Comparison of ENCODE assay signal across 14 cellular contexts in the genomic region with DNA sequence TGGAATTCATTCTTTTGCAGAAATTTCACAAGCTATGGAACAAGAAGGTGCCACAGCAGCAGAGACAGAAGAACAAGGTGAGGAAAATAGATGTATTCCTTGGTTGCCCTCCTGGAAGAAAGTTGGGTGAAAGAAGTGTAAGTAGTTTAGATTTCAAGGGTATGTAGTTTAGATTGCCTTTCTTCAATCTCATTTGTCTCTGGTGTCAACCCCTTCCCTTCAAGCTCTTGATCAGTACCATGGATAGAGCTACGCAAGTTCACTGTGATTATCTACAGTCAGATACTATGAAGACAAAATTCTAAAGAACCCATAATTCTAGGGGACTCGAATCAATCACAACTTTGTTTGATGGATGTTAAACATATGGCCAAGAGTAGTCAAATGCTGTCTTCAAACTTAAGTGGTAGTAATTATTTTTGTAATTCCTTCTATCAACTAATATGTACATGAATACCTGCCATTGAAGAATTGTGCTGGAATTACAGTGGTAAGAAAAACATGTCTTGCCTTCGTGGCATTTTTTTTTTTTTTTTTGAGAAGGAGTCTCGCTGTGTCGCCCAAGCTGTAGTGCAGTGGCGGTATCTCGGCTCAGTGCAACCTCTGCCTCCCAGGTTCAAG. TPM values are rescaled to one million over a fixed set of nuclear protein-coding genes. Genes with fewer than 3 reads are reported as not detected.
DNase-seq lines count a peak whose midpoint lies in the region; ATAC-seq, FAIRE-seq and TF ChIP-seq lines count a peak whose summit lies in the region.
"Not testable (repeated sequence)": the region's sequence is repeated elsewhere in the genome, so short reads cannot be mapped to it uniquely, and the experiment has no call there.
"Had no signal": no experiment of that assay in that cellular context is flagged by ENCODE, and none has a peak within 500 bp of the region (broad histone marks: within the 10 kb centered on the region; RNA-seq: fewer than 3 reads in every experiment).

No MANE protein-coding gene starts in this region.

- H3K9ac ChIP-seq in HCT116 (ENCODE audit: low read length); SK-N-SH; GM12878 (ENCODE audit: control insufficient read depth, insufficient read depth, low read length); HepG2 (ENCODE audit: insufficient read depth, low read depth, low read length): not testable (repeated sequence)

- H3K4me3 ChIP-seq in A549; HCT116 (replicated peaks in 1 of 2; ENCODE audit: low read depth in 1 of 2, low read length in 2 of 2); SK-N-SH (ENCODE audit: low read depth in 2 of 2, low read length in 1 of 2); GM12878; bronchial epithelial cell (ENCODE audit: low read depth, low read length); HepG2 (replicated peaks in 1 of 3; ENCODE audit: insufficient read depth in 1 of 3, low read depth in 2 of 3, low read length in 3 of 3): not testable (repeated sequence)

- not testable (repeated sequence) for TF ChIP-seq EP300 in A549 (IDR thresholded peaks at IDR 0.05); SK-N-SH (IDR thresholded peaks at IDR 0.05; ENCODE audit: borderline replicate concordance in 1 of 2, low read depth in 1 of 2, low read length in 1 of 2); GM12878 (IDR thresholded peaks at IDR 0.05; ENCODE audit: borderline replicate concordance in 1 of 2, control insufficient read depth in 1 of 2, low read depth in 2 of 2, low read length in 2 of 2); HepG2 (IDR thresholded peaks at IDR 0.05; ENCODE audit: low read depth in 2 of 2, low read length in 2 of 2); HepG2 (CRISPR knock-in tag; IDR thresholded peaks at IDR 0.05; ENCODE audit: borderline replicate concordance)

- RAD21 ChIA-PET in HCT116 (lab: Charles Lee; ENCODE audit: low non-redundant PET in 1 of 2, low total read pairs in 2 of 2, uncharacterized antibody in 2 of 2, unreplicated experiment in 2 of 2); GM12878 (lab: Charles Lee; ENCODE audit: unreplicated experiment): not testable (repeated sequence)

- WGBS in A549 (ENCODE audit: missing lambda C conversion rate), result 11% methylated on average over 7 of the region's 7 CpGs
- WGBS in SK-N-SH (ENCODE audit: low lambda C conversion rate), result under 1% methylated on average over 6 of the region's 7 CpGs
- 64% methylated on average over 4 of the region's 7 CpGs for WGBS in GM12878 (ENCODE audit: insufficient coverage, insufficient replicate concordance, low lambda C conversion rate, missing lambda C conversion rate)
- WGBS in HepG2 (ENCODE audit: low lambda C conversion rate), result 2% methylated on average over 6 of the region's 7 CpGs

- not testable (repeated sequence) for H2AFZ ChIP-seq in HCT116 (ENCODE audit: low read depth, low read length, poor library complexity, severe bottlenecking); SK-N-SH (ENCODE audit: low read depth); GM12878 (ENCODE audit: control insufficient read depth, low read depth, low read length); HepG2 (ENCODE audit: low read length)

- SMC1A ChIA-PET in GM12878 (lab: Charles Lee; ENCODE audit: uncharacterized antibody, unreplicated experiment), result not testable (repeated sequence)

- not testable (repeated sequence) for H3K36me3 ChIP-seq in HCT116 (ENCODE audit: control insufficient read depth in 1 of 2, insufficient read depth in 2 of 2, low read length in 2 of 2); SK-N-SH (replicated peaks in 1 of 2; ENCODE audit: control insufficient read depth in 1 of 2, insufficient read depth in 2 of 2, low read length in 1 of 2); GM12878 (ENCODE audit: control insufficient read depth in 2 of 2, insufficient read depth in 2 of 2, low read length in 1 of 2); bronchial epithelial cell (ENCODE audit: control insufficient read depth, insufficient read depth, low read length); HepG2 (replicated peaks in 1 of 2; ENCODE audit: control insufficient read depth in 1 of 2, insufficient read depth in 2 of 2, low read length in 2 of 2)

- H3K4me2 ChIP-seq in A549; HCT116 (ENCODE audit: low read length); SK-N-SH; GM12878 (ENCODE audit: control insufficient read depth, insufficient read depth); HepG2 (ENCODE audit: low read depth, low read length): not testable (repeated sequence)

- H3K27ac ChIP-seq in A549; HCT116 (ENCODE audit: low read depth, low read length); SK-N-SH (ENCODE audit: low read depth in 2 of 2, low read length in 1 of 2); GM12878 (ENCODE audit: control insufficient read depth, insufficient read depth); HepG2 (ENCODE audit: extremely low read length, insufficient read depth, low read length): not testable (repeated sequence)

- H3K79me2 ChIP-seq in HCT116 (ENCODE audit: insufficient read depth, low read length); SK-N-SH (ENCODE audit: insufficient read depth); GM12878 (ENCODE audit: control insufficient read depth, insufficient read depth, low read length); HepG2 (ENCODE audit: insufficient read depth, low read length): not testable (repeated sequence)

- POLR2A ChIA-PET in A549 (lab: Yijun Ruan, JAX); HCT116 (lab: Charles Lee); SK-N-SH (lab: Yijun Ruan, JAX); GM12878 (lab: Charles Lee); HepG2 (lab: Yijun Ruan, JAX): not testable (repeated sequence)

- H4K20me1 ChIP-seq in HCT116 (ENCODE audit: insufficient read depth); SK-N-SH (ENCODE audit: insufficient read depth); GM12878 (ENCODE audit: control insufficient read depth, insufficient read depth); HepG2 (ENCODE audit: insufficient read depth, low read length): not testable (repeated sequence)

- peaks cover 14% of the 10 kb centered on the region; the same call in 2 of the 3 replicates for H3K9me3 ChIP-seq in A549
- not testable (repeated sequence) for H3K9me3 ChIP-seq in HCT116 (ENCODE audit: control insufficient read depth in 1 of 2, insufficient read depth in 1 of 2, low read depth in 1 of 2, low read length in 2 of 2); SK-N-SH; GM12878 (replicated peaks; ENCODE audit: control insufficient read depth, insufficient read depth, low read length); HepG2 (ENCODE audit: low read length)

- in situ Hi-C loops in GM12878 (cut with MboI); HepG2 (cut with HindIII; ENCODE audit: extremely low pct_ligation_motif_present, low pct_unique_long_range_greater_than_20kb): not testable (repeated sequence)

- CTCF ChIA-PET in A549 (lab: Yijun Ruan, JAX); HCT116 (lab: Charles Lee); SK-N-SH (lab: Yijun Ruan, JAX); GM12878 (lab: Yijun Ruan, JAX); HepG2 (lab: Yijun Ruan, JAX; ENCODE audit: low intra/inter-chr PET ratio, low total read pairs): not testable (repeated sequence)

- DNase-seq in A549 (ENCODE audit: low read depth in 1 of 2, low spot score in 1 of 2); HCT116 (ENCODE audit: low read depth, low spot score); HTR-8/SVneo (ENCODE audit: insufficient read length, low spot score); SK-N-SH; GM12878 (ENCODE audit: low read depth, low spot score); bronchial epithelial cell (ENCODE audit: low read depth); HepG2 (ENCODE audit: low spot score): not testable (repeated sequence)

- not testable (repeated sequence) for TF ChIP-seq POLR2A in A549 (IDR thresholded peaks at IDR 0.05; ENCODE audit: low read length); HCT116 (IDR thresholded peaks at IDR 0.05; ENCODE audit: borderline replicate concordance, extremely low read depth, insufficient read depth, insufficient read length); GM12878 (IDR thresholded peaks at IDR 0.05; ENCODE audit: low read depth, low read length); HepG2 (IDR thresholded peaks at IDR 0.05; ENCODE audit: insufficient read depth in 1 of 2, low read depth in 2 of 2, low read length in 2 of 2)

- intact Hi-C loops in HCT116 (cut with micrococcal nuclease); GM12878 (cut with micrococcal nuclease; ENCODE audit: unreplicated experiment); HepG2 (cut with micrococcal nuclease; ENCODE audit: unreplicated experiment): not testable (repeated sequence)

- FAIRE-seq in A549 (lab: Jason Lieb, UNC) (peak; percentile 96), HTR-8/SVneo (lab: Jason Lieb, UNC) (peak; percentile 36), GM12878 (lab: Jason Lieb, UNC) (peak; percentile 65), bronchial epithelial cell (lab: Jason Lieb, UNC) (peak; percentile 66)
- FAIRE-seq in HepG2 (lab: Jason Lieb, UNC), result not testable (repeated sequence)

- not testable (repeated sequence) for ATAC-seq in A549, HCT116, GM12878, HepG2

- H3K4me1 ChIP-seq in A549; HCT116 (ENCODE audit: control insufficient read depth in 1 of 2, insufficient read depth in 2 of 2, low read length in 2 of 2); SK-N-SH (ENCODE audit: control insufficient read depth in 1 of 2, insufficient read depth in 2 of 2, low read depth in 1 of 2, low read length in 1 of 2); GM12878 (ENCODE audit: control insufficient read depth, insufficient read depth, low read length); HepG2 (ENCODE audit: insufficient read depth, low read length): not testable (repeated sequence)

- TF ChIP-seq CTCF in A549 (IDR thresholded peaks at IDR 0.05); HCT116 (IDR thresholded peaks at IDR 0.05 in 2 of 3, conservative IDR thresholded peaks at IDR 0.05 in 1 of 3; ENCODE audit: borderline replicate concordance in 1 of 3, insufficient read depth in 1 of 3, low read depth in 2 of 3, low read length in 2 of 3); SK-N-SH (IDR thresholded peaks at IDR 0.05); GM12878 (IDR thresholded peaks at IDR 0.05 in 2 of 3, conservative IDR thresholded peaks at IDR 0.05 in 1 of 3; ENCODE audit: control insufficient read depth in 2 of 3, extremely low read depth in 1 of 3, insufficient read depth in 1 of 3, low read depth in 3 of 3, low read length in 3 of 3); bronchial epithelial cell (IDR thresholded peaks at IDR 0.05; ENCODE audit: insufficient read depth, low read length, severe bottlenecking); HepG2 (CRISPR knock-in tag; IDR thresholded peaks at IDR 0.05): not testable (repeated sequence)

- H3K27me3 ChIP-seq in HCT116 (ENCODE audit: insufficient read depth, low read length); SK-N-SH (ENCODE audit: insufficient read depth); GM12878 (replicated peaks in 1 of 2; ENCODE audit: control insufficient read depth in 2 of 2, insufficient read depth in 2 of 2, low read length in 1 of 2); bronchial epithelial cell (ENCODE audit: control insufficient read depth, insufficient read depth, low read length); HepG2 (ENCODE audit: control insufficient read depth in 1 of 2, insufficient read depth in 2 of 2, low read length in 2 of 2): not testable (repeated sequence)

- not testable (repeated sequence) for H3F3A ChIP-seq in SK-N-SH (replicated peaks; ENCODE audit: insufficient read depth)

- BruUV-seq in HCT116 (replicated peaks; lab: Mats Ljungman, UMichigan); GM12878 (replicated peaks; lab: Mats Ljungman, UMichigan); HepG2 (replicated peaks; lab: Mats Ljungman, UMichigan): not testable (repeated sequence)

- not testable (repeated sequence) for H3K9me2 ChIP-seq in HCT116 (ENCODE audit: insufficient read depth); SK-N-SH

- not testable (repeated sequence) for TF ChIP-seq RAD21 in A549 (conservative IDR thresholded peaks at IDR 0.05 in 1 of 2, IDR thresholded peaks at IDR 0.05 in 1 of 2); HCT116 (IDR thresholded peaks at IDR 0.05; ENCODE audit: low read depth); SK-N-SH (IDR thresholded peaks at IDR 0.05; ENCODE audit: low read length); GM12878 (IDR thresholded peaks at IDR 0.05; ENCODE audit: insufficient read depth, low read depth, low read length); HepG2 (CRISPR knock-in tag; IDR thresholded peaks at IDR 0.05)

RNA-seq across cellular contexts. Expression of gene NLRP5, which starts 33.9 kb away (rescaled TPM):
- polyA plus RNA-seq in A549 (2011; rRNA removed) (not detected in 2 replicates), A549 (2017; fragmentation: RNase III; extraction: RNeasy Plus Mini Kit Qiagen cat#74134 plus additional on column Dnase treatment) (not detected in 3 replicates), SK-N-SH (2012; rRNA removed) (not detected in 2 replicates), GM12878 (2011; rRNA removed) (0.01 TPM in 1 of 2 replicates, not detected in the other), GM12878 (2014; fragmentation: Illumina TruSeq; extraction: Trizol) (not detected in 2 replicates), GM12878 (2014; fragmentation: Nextera tagmentation; extraction: Ambion mirVana) (not detected), GM12878 (2014; rRNA removed) (not detected in 2 replicates), GM12878 (2016; fragmentation: Nextera tagmentation; extraction: Ambion mirVana) (not detected), HepG2 (2011; rRNA removed) (not detected in 2 replicates)
- polyA plus RNA-seq in A549 (2012; cell fraction: cytosol; rRNA removed), result not detected in 2 replicates
- polyA plus RNA-seq in A549 (2012; cell fraction: nucleus; rRNA removed), result not detected in 2 replicates
- not detected in 2 replicates for polyA minus RNA-seq in A549 (2011; rRNA and poly(A)+ RNA removed)
- total RNA-seq in HCT116 (2021; ENCODE audit: unreplicated experiment) (0.30 TPM), GM12878 (2014; rRNA removed) (not detected in 2 replicates), GM12878 (2014; rRNA removed; fragmentation: Illumina TruSeq; extraction: Trizol) (not detected in 2 replicates), GM12878 (2021) (not detected in 2 replicates), bronchial epithelial cell (not detected in 2 replicates), HepG2 (2016; rRNA removed; fragmentation: Illumina TruSeq; extraction: Trizol) (not detected in 2 replicates)
- 0.08 and 0.15 TPM in 2 replicates for polyA plus RNA-seq in HCT116 (2012)
- not detected in 2 replicates for polyA plus RNA-seq in SK-N-SH (2012; cell fraction: cytosol; rRNA removed)
- polyA plus RNA-seq in SK-N-SH (2012; cell fraction: nucleus; rRNA removed), result not detected in 2 replicates
- total RNA-seq in GM12878 (2013; cell fraction: nucleolus; rRNA removed), result not detected in 2 replicates
- not detected for polyA plus RNA-seq in GM12878 (2011; ENCODE audit: low read depth)
- polyA plus RNA-seq in GM12878 (2011; cell fraction: cytosol; rRNA removed), result 0.03 TPM in 2 replicates
- 0.06 TPM in 1 of 2 replicates, not detected in the other for polyA plus RNA-seq in GM12878 (2011; cell fraction: nucleus; rRNA removed)
- not detected in 2 replicates for polyA plus RNA-seq in GM12878 (2012)
- 0.26 TPM in 1 of 2 replicates, not detected in the other for polyA minus RNA-seq in GM12878 (2011; rRNA and poly(A)+ RNA removed)
- polyA minus RNA-seq in GM12878 (2011; cell fraction: cytosol; rRNA and poly(A)+ RNA removed), result not detected in 2 replicates
- not detected in 2 replicates for polyA minus RNA-seq in GM12878 (2011; cell fraction: nucleus; rRNA and poly(A)+ RNA removed)
- not detected in 2 replicates for total RNA-seq in HepG2 (2016; cell fraction: cytosol; rRNA removed; fragmentation: Illumina TruSeq; extraction: Trizol; ENCODE audit: low read depth)
- total RNA-seq in HepG2 (2016; cell fraction: insoluble cytoplasmic fraction; rRNA removed; fragmentation: Illumina TruSeq; extraction: Trizol), result not detected in 2 replicates
- total RNA-seq in HepG2 (2016; cell fraction: membrane; rRNA removed; fragmentation: Illumina TruSeq; extraction: Trizol), result not detected in 2 replicates
- not detected in 2 replicates for total RNA-seq in HepG2 (2016; cell fraction: nucleus; rRNA removed; fragmentation: Illumina TruSeq; extraction: Trizol)
- polyA plus RNA-seq in HepG2 (2011; cell fraction: cytosol; rRNA removed), result not detected in 2 replicates
- polyA plus RNA-seq in HepG2 (2011; cell fraction: nucleus; rRNA removed), result not detected in 2 replicates
- polyA plus RNA-seq in HepG2 (2012), result not detected in 2 replicates
- polyA plus RNA-seq in HepG2 (2016; cell fraction: cytosol; fragmentation: Illumina TruSeq; extraction: Trizol; ENCODE audit: low read depth), result not detected in 2 replicates
- not detected in 2 replicates for polyA plus RNA-seq in HepG2 (2016; cell fraction: insoluble cytoplasmic fraction; fragmentation: Illumina TruSeq; extraction: Trizol; ENCODE audit: low read depth)
- polyA plus RNA-seq in HepG2 (2016; cell fraction: membrane; fragmentation: Illumina TruSeq; extraction: Trizol; ENCODE audit: low read depth), result not detected in 2 replicates
- not detected in 2 replicates for polyA plus RNA-seq in HepG2 (2016; cell fraction: nucleus; fragmentation: Illumina TruSeq; extraction: Trizol; ENCODE audit: insufficient read depth, low read depth)
- polyA minus RNA-seq in HepG2 (2011; rRNA and poly(A)+ RNA removed; ENCODE audit: low replicate concordance), result not detected in 2 replicates
- not detected in 2 replicates for polyA minus RNA-seq in HepG2 (2011; cell fraction: cytosol; rRNA and poly(A)+ RNA removed)
- not detected in 2 replicates for polyA minus RNA-seq in HepG2 (2011; cell fraction: nucleus; rRNA and poly(A)+ RNA removed)
- total RNA-seq: A673; CD4-positive, alpha-beta memory T cell; CD4-positive, CD25-positive, alpha-beta regulatory T cell; CD8-positive, alpha-beta memory T cell; G401 had no signal
- polyA plus RNA-seq: AG04450; CD14-positive monocyte; CD4-positive, alpha-beta memory T cell; CD4-positive, CD25-positive, alpha-beta regulatory T cell; CD8-positive, alpha-beta memory T cell had no signal
